Comparison of ENCODE assay signal across 16 cellular contexts in genomic region chr7:94514140-94514889, GRCh38. TPM values are rescaled to one million over a fixed set of nuclear protein-coding genes. Genes with fewer than 3 reads are reported as not detected.
DNase-seq lines count a peak whose midpoint lies in the region; ATAC-seq, FAIRE-seq and TF ChIP-seq lines count a peak whose summit lies in the region.
"Had no signal": no experiment of that assay in that cellular context is flagged by ENCODE, and none has a peak within 500 bp of the region (broad histone marks: within the 10 kb centered on the region; RNA-seq: fewer than 3 reads in every experiment).

No MANE protein-coding gene starts in this region.

- 96% methylated on average over 4 of the region's 4 CpGs for WGBS in GM12878 (ENCODE audit: insufficient coverage, insufficient replicate concordance, low lambda C conversion rate, missing lambda C conversion rate)

- in situ Hi-C loops in GM12878 (cut with MboI) = no loop called here

- TF ChIP-seq CTCF in DOHH2 (IDR thresholded peaks at IDR 0.05; ENCODE audit: low read depth, low read length, poor library complexity, severe bottlenecking) (no peak), GM12878 (IDR thresholded peaks at IDR 0.05 in 2 of 3, conservative IDR thresholded peaks at IDR 0.05 in 1 of 3; ENCODE audit: control insufficient read depth in 2 of 3, extremely low read depth in 1 of 3, insufficient read depth in 1 of 3, low read depth in 3 of 3, low read length in 3 of 3) (no peak), neural crest cell (conservative IDR thresholded peaks at IDR 0.05) (no peak), coronary artery (IDR thresholded peaks at IDR 0.05) (no peak)

- H3K9me3 ChIP-seq in DOHH2 (ENCODE audit: control insufficient read depth, insufficient read depth, low read length) (no peaks in the 10 kb centered on the region), GM12878 (replicated peaks; ENCODE audit: control insufficient read depth, insufficient read depth, low read length) (no peaks in the 10 kb centered on the region)

- no peak for TF ChIP-seq EP300 in GM12878 (IDR thresholded peaks at IDR 0.05; ENCODE audit: borderline replicate concordance in 1 of 2, control insufficient read depth in 1 of 2, low read depth in 2 of 2, low read length in 2 of 2)

- no peak for ATAC-seq in GM12878

- peaks cover 7% of the 10 kb centered on the region; the same call in 1 of the 2 replicates for H3F3A ChIP-seq in DOHH2 (ENCODE audit: control insufficient read depth, insufficient read depth)

- intact Hi-C loops in GM12878 (cut with micrococcal nuclease; ENCODE audit: unreplicated experiment) = loop anchor here (5.0 kb wide), 2 partner anchors 143 to 988 kb away; partner anchors contain the start of gene SGCE

- CTCF ChIA-PET in GM12878 (lab: Yijun Ruan, JAX) = interaction anchor here (0.6 to 1.8 kb wide), 5 partner anchors 9 to 532 kb away, joined by 3 to 6 read pairs (median 3); no protein-coding TSS in a partner anchor

- no peaks in the 10 kb centered on the region for H3K9me3 Mint-ChIP-seq in neural crest cell

- H3K36me3 Mint-ChIP-seq in neural crest cell (ENCODE audit: low read depth) = peaks cover 7% of the 10 kb centered on the region

- peak overlapping the region; percentile 88 for H3K27ac Mint-ChIP-seq in neural crest cell (ENCODE audit: unreplicated experiment)

- H3K4me2 ChIP-seq in DOHH2 (ENCODE audit: low read length) = peak overlapping the region; percentile 58
- H3K4me2 ChIP-seq in GM12878 (ENCODE audit: control insufficient read depth, insufficient read depth) = no peak overlapping the region

- POLR2A ChIA-PET in GM12878 (lab: Charles Lee) = no interaction called here

- BruUV-seq in GM12878 (replicated peaks; lab: Mats Ljungman, UMichigan) = no TSS peak

- RAD21 ChIA-PET in GM12878 (lab: Charles Lee; ENCODE audit: unreplicated experiment) = interaction anchor here (0.7 to 1.6 kb wide), 6 partner anchors 22 to 963 kb away, joined by 3 to 5 read pairs (median 4); partner anchors contain the start of gene SGCE

- H3K79me2 ChIP-seq in DOHH2 (ENCODE audit: control insufficient read depth, low read length) (peaks cover 81% of the 10 kb centered on the region), GM12878 (ENCODE audit: control insufficient read depth, insufficient read depth, low read length) (peaks cover 33% of the 10 kb centered on the region)

- FAIRE-seq in GM12878 (lab: Jason Lieb, UNC) = peak; percentile 18
- FAIRE-seq: HTR-8/SVneo had no signal

- H3K27ac ChIP-seq in DOHH2 (ENCODE audit: low read depth, low read length) (peak overlapping the region; percentile 1; the same call in 1 of the 2 replicates), GM12878 (ENCODE audit: control insufficient read depth, insufficient read depth) (no peak overlapping the region), coronary artery (no peak overlapping the region)
- H3K27ac ChIP-seq: adrenal gland had no signal

- peak overlapping the region; percentile 50 for H3K4me3 ChIP-seq in DOHH2 (ENCODE audit: low read length)
- 0 out of 2 replicates have a peak overlapping the region, but pooled peaks have one; percentile 3 for H3K4me3 ChIP-seq in GM12878
- H3K4me3 ChIP-seq in coronary artery = no peak overlapping the region
- H3K4me3 ChIP-seq: adrenal gland had no signal

- SMC1A ChIA-PET in GM12878 (lab: Charles Lee; ENCODE audit: uncharacterized antibody, unreplicated experiment) = interaction anchor here (0.6 to 2.3 kb wide), 7 partner anchors 22 to 193 kb away, joined by 3 to 10 read pairs (median 3); partner anchors contain the start of gene SGCE

- H3K27me3 ChIP-seq in DOHH2 (ENCODE audit: control insufficient read depth, low read length) (no peaks in the 10 kb centered on the region), GM12878 (replicated peaks in 1 of 2; ENCODE audit: control insufficient read depth in 2 of 2, insufficient read depth in 2 of 2, low read length in 1 of 2) (no peaks in the 10 kb centered on the region)
- H3K27me3 ChIP-seq: adrenal gland had no signal

- H3K36me3 ChIP-seq in DOHH2 (ENCODE audit: control insufficient read depth, low read length) (peaks cover 42% of the 10 kb centered on the region), GM12878 (ENCODE audit: control insufficient read depth in 2 of 2, insufficient read depth in 2 of 2, low read length in 1 of 2) (no peaks in the 10 kb centered on the region; a peak in 1 of 4 replicates)

- DNase-seq in NAMALWA (ENCODE audit: low spot score) (peak; percentile 37), GM12878 (ENCODE audit: low read depth, low spot score) (no peak), neural crest cell (ENCODE audit: low read depth, low spot score) (no peak), coronary artery (ENCODE audit: low spot score) (no peak), NOMO-1 treated with DMSO at 0.1 percent for 48 hours (lab: John Stamatoyannopoulos, UW; ENCODE audit: unreplicated experiment) (no peak), mesenteric fat pad (ENCODE audit: low spot score) (no peak)
- no peak for DNase-seq in stimulated activated CD4-positive, alpha-beta T cell treated with anti-CD3 and anti-CD28 coated beads, Interleukin-15, amount 100 ng/mL, for 24 hours
- DNase-seq: adrenal gland; C1 segment of cervical spinal cord; mesenchymal stem cell; NCI-H1105 treated with DMSO at 0.1 percent for 48 hours; NK-92 treated with Interleukin-12 subunit alpha and Interleukin-12 subunit beta, amount 100 ng/mL, for 24 hours; stimulated activated CD4-positive, alpha-beta T cell treated with anti-CD3 and anti-CD28 coated beads, Interleukin-4, amount 100 ng/mL, for 4 hours; stimulated activated naive CD4-positive, alpha-beta T cell treated with Interleukin-2 at 50 U/mL for 16 hours had no signal

- peaks cover 55% of the 10 kb centered on the region for H3K4me1 ChIP-seq in DOHH2 (ENCODE audit: control insufficient read depth, low read length)
- H3K4me1 ChIP-seq in GM12878 (ENCODE audit: control insufficient read depth, insufficient read depth, low read length) = peaks cover 3% of the 10 kb centered on the region

- no peak for TF ChIP-seq POLR2A in GM12878 (IDR thresholded peaks at IDR 0.05; ENCODE audit: low read depth, low read length)

- H3K9ac ChIP-seq in GM12878 (ENCODE audit: control insufficient read depth, insufficient read depth, low read length) = no peak overlapping the region

- no peaks in the 10 kb centered on the region for H3K9me2 ChIP-seq in DOHH2 (replicated peaks; ENCODE audit: control insufficient read depth, low read length)

- peaks cover 51% of the 10 kb centered on the region for H3K4me1 Mint-ChIP-seq in neural crest cell

- no peak overlapping the region for H2AFZ ChIP-seq in GM12878 (ENCODE audit: control insufficient read depth, low read depth, low read length)

- H3K27me3 Mint-ChIP-seq in neural crest cell (ENCODE audit: low read depth) = no peaks in the 10 kb centered on the region

- no peak for TF ChIP-seq RAD21 in GM12878 (IDR thresholded peaks at IDR 0.05; ENCODE audit: insufficient read depth, low read depth, low read length)

- H4K20me1 ChIP-seq in DOHH2 (ENCODE audit: control insufficient read depth, insufficient read depth, low read depth, low read length) = no peaks in the 10 kb centered on the region
- H4K20me1 ChIP-seq in GM12878 (ENCODE audit: control insufficient read depth, insufficient read depth) = no peaks in the 10 kb centered on the region

- peak overlapping the region; percentile 54 for H3K4me3 Mint-ChIP-seq in neural crest cell

TF ChIP-seq in GM12878, 131 proteins besides CTCF, POLR2A, EP300 and RAD21 (continues in another document):
- no peak for TF ChIP-seq CBFB (IDR thresholded peaks at IDR 0.05; ENCODE audit: low read depth)
- TF ChIP-seq BCL3 (IDR thresholded peaks at IDR 0.05; ENCODE audit: borderline replicate concordance, insufficient read depth, low read depth, low read length, poor library complexity, severe bottlenecking) = no peak
- no peak for TF ChIP-seq STAT1 (conservative IDR thresholded peaks at IDR 0.05)
- TF ChIP-seq ATF2 (IDR thresholded peaks at IDR 0.05; ENCODE audit: low read length) = no peak

RNA-seq across cellular contexts. Expression of gene CASD1, which starts 4.7 kb away (rescaled TPM):
- 71.6 and 76.7 TPM in 2 replicates for total RNA-seq in GM12878 (2013; cell fraction: nucleolus; rRNA removed)
- total RNA-seq in GM12878 (2014; rRNA removed) = 12.6 and 15.5 TPM in 2 replicates
- total RNA-seq in GM12878 (2014; rRNA removed; fragmentation: Illumina TruSeq; extraction: Trizol) = 11.6 and 12.6 TPM in 2 replicates
- total RNA-seq in GM12878 (2021) = 11.4 and 11.8 TPM in 2 replicates
- 2.9 TPM for polyA plus RNA-seq in GM12878 (2011; ENCODE audit: low read depth)
- 18.6 and 32.6 TPM in 2 replicates for polyA plus RNA-seq in GM12878 (2011; rRNA removed)
- 4.2 and 4.7 TPM in 2 replicates for polyA plus RNA-seq in GM12878 (2011; cell fraction: cytosol; rRNA removed)
- polyA plus RNA-seq in GM12878 (2011; cell fraction: nucleus; rRNA removed) = 13.2 and 15.8 TPM in 2 replicates
- 5.9 and 6.3 TPM in 2 replicates for polyA plus RNA-seq in GM12878 (2012)
- 13.0 and 16.4 TPM in 2 replicates for polyA plus RNA-seq in GM12878 (2014; fragmentation: Illumina TruSeq; extraction: Trizol)
- 1 to 10 TPM; 4.0 to 7.1 TPM for polyA plus RNA-seq in GM12878 (2014; fragmentation: Nextera tagmentation; extraction: Ambion mirVana)
- polyA plus RNA-seq in GM12878 (2014; rRNA removed) = 6.4 and 10.0 TPM in 2 replicates
- 1 to 10 TPM; 5.0 to 7.5 TPM for polyA plus RNA-seq in GM12878 (2016; fragmentation: Nextera tagmentation; extraction: Ambion mirVana)
- polyA minus RNA-seq in GM12878 (2011; rRNA and poly(A)+ RNA removed) = 9.6 and 13.2 TPM in 2 replicates
- polyA minus RNA-seq in GM12878 (2011; cell fraction: cytosol; rRNA and poly(A)+ RNA removed) = 6.3 and 17.9 TPM in 2 replicates
- polyA minus RNA-seq in GM12878 (2011; cell fraction: nucleus; rRNA and poly(A)+ RNA removed) = 24.8 and 39.3 TPM in 2 replicates
- total RNA-seq in neural crest cell = 40.2 and 43.3 TPM in 2 replicates
- total RNA-seq in mesenteric fat pad = 17.5 TPM
